ENCODE assay signal across 8 cellular contexts in genomic region chr14:103538291-103539055, GRCh38. TPM values are rescaled to one million over a fixed set of nuclear protein-coding genes. Genes with fewer than 3 reads are reported as not detected.
DNase-seq lines count a peak whose midpoint lies in the region; ATAC-seq and TF ChIP-seq lines count a peak whose summit lies in the region.
"Had no signal": no experiment of that assay in that cellular context is flagged by ENCODE, and none has a peak within 500 bp of the region (broad histone marks: within the 10 kb centered on the region; RNA-seq: fewer than 3 reads in every experiment).

No MANE protein-coding gene starts in this region.

- TF ChIP-seq POLR2A in transverse colon (IDR thresholded peaks at IDR 0.05), result no peak

- H3K4me3 ChIP-seq in transverse colon, result no peak overlapping the region

- 39% methylated on average over 28 of the region's 30 CpGs; no CpG with 5 or more reads in 1 of the 2 donors for WGBS in transverse colon (ENCODE audit: low coverage in 1 of 2), 2 donors

- intact Hi-C loops in left colon (cut with DNase I, micrococcal nuclease) (no loop called here), transverse colon (cut with DNase I; ENCODE audit: low total_unique reads) (no loop called here)

- peak overlapping the region; percentile 59 to 94 (median 86) for H3K27ac ChIP-seq in transverse colon

- no peaks in the 10 kb centered on the region for H3K9me3 ChIP-seq in transverse colon

- peak; percentile 29 for ATAC-seq in left colon

- TF ChIP-seq EP300 in transverse colon (IDR thresholded peaks at IDR 0.05; ENCODE audit: low read depth), result no peak

- H3K36me3 ChIP-seq in transverse colon, result no peaks in the 10 kb centered on the region

- no peaks in the 10 kb centered on the region for H3K27me3 ChIP-seq in transverse colon

- in situ Hi-C loops in transverse colon (cut with MboI; ENCODE audit: low pct_ligation_motif_present in 1 of 4, low pct_unique_long_range_greater_than_20kb in 1 of 4, low sequenced_read_pairs in 3 of 4), result no loop called here

- DNase-seq in NCI-H524 (lab: John Stamatoyannopoulos, UW) (peak; percentile 41 to 72), NCI-H524 treated with DMSO at 0.1 percent for 48 hours (lab: John Stamatoyannopoulos, UW) (no peak), left colon (peak in 1 of 2 donors; percentile 52), transverse colon (no peak), activated gamma-delta T cell treated with Interleukin-2 at 50 U/mL for 16 hours (no peak), cerebellum (ENCODE audit: low spot score) (no peak)
- DNase-seq: cortex of kidney, HFFc6 had no signal

- no peak for TF ChIP-seq CTCF in transverse colon (IDR thresholded peaks at IDR 0.05)

- H3K4me1 ChIP-seq in transverse colon, result peaks cover 53 to 81% (median 65%) of the 10 kb centered on the region in 4 donors

RNA-seq across cellular contexts. Expression of gene TRMT61A, which starts 9.5 kb away (rescaled TPM):
- total RNA-seq in left colon, result 10 to 100 TPM; 10.1 to 10.6 TPM
- total RNA-seq in transverse colon, result 10 to 100 TPM; 12.2 to 38.2 (median 14.1) TPM
- total RNA-seq in cerebellum, result 5.1 TPM

RNA-seq across cellular contexts. Expression of gene CKB, which starts 15.8 kb away (rescaled TPM):
- total RNA-seq in left colon (1,000 to 10,000 TPM; 1,945 to 3,680 TPM), transverse colon (1,000 to 10,000 TPM in 3 of 4 donors, 100 to 1,000 TPM in 1; 504 to 5,877 (median 3,263) TPM), cerebellum (155 TPM)

RNA-seq across cellular contexts. Expression of gene BAG5, which starts 24.0 kb away (rescaled TPM):
- 10 to 100 TPM; 27.0 to 29.9 TPM for total RNA-seq in left colon
- total RNA-seq in transverse colon, result 10 to 100 TPM; 10.8 to 26.3 (median 23.9) TPM
- total RNA-seq in cerebellum, result 27.2 TPM

RNA-seq across cellular contexts. Expression of gene COA8, which starts 24.3 kb away (rescaled TPM):
- 10 to 100 TPM; 27.4 to 33.4 TPM for total RNA-seq in left colon
- total RNA-seq in transverse colon, result 10 to 100 TPM in 2 of 4 donors, 1 to 10 TPM in 1, not detected in 1; 1.5 to 17.1 (median 15.2) TPM
- total RNA-seq in cerebellum, result 23.4 TPM

Comparison
In these comparisons a context has a peak if more than half of its experiments do, and no peak if none do; other contexts are left out.
1. DNase-seq: peak in NCI-H524 (2 of 2); none in NCI-H524 treated with DMSO at 0.1 percent for 48 hours (single experiment), transverse colon (single experiment), activated gamma-delta T cell treated with Interleukin-2 at 50 U/mL for 16 hours (single experiment) and cerebellum (single experiment).